1 cellular context compared by ENCODE assay signal in genomic region chr14:69701857-69702256, GRCh38.
TF ChIP-seq lines count a peak whose summit lies in the region.

No MANE protein-coding gene starts in this region.

TF ChIP-seq in K562, 482 proteins besides CTCF, POLR2A, EP300 and RAD21 (continued from another document and continues in another):
- TF ChIP-seq RERE (CRISPR knock-in tag; IDR thresholded peaks at IDR 0.05; ENCODE audit: borderline replicate concordance) (no peak), ZNF134 (CRISPR knock-in tag; conservative IDR thresholded peaks at IDR 0.05) (no peak), ZNF217 (CRISPR knock-in tag; IDR thresholded peaks at IDR 0.05) (no peak), TRIM25 (IDR thresholded peaks at IDR 0.05; ENCODE audit: borderline replicate concordance) (no peak), POLR2H (tag; IDR thresholded peaks at IDR 0.05; ENCODE audit: low read depth) (no peak), EGR1 (conservative IDR thresholded peaks at IDR 0.05) (no peak), ZFP30 (CRISPR knock-in tag; IDR thresholded peaks at IDR 0.05; ENCODE audit: borderline replicate concordance) (no peak), TCF7 (IDR thresholded peaks at IDR 0.05; ENCODE audit: borderline replicate concordance) (no peak), TCFL5 (CRISPR knock-in tag; conservative IDR thresholded peaks at IDR 0.05) (no peak), HNRNPH1 (optimal IDR thresholded peaks at IDR 0.05; ENCODE audit: low read depth, low read length) (no peak), HES1 (IDR thresholded peaks at IDR 0.05; ENCODE audit: low read depth) (no peak), IRF2 (CRISPR knock-in tag; IDR thresholded peaks at IDR 0.05) (no peak), FOXA1 (IDR thresholded peaks at IDR 0.05; ENCODE audit: borderline replicate concordance) (no peak), CTBP1 (IDR thresholded peaks at IDR 0.05; ENCODE audit: borderline replicate concordance) (no peak), ZNF121 (CRISPR knock-in tag; conservative IDR thresholded peaks at IDR 0.05) (no peak), PCBP1 (IDR thresholded peaks at IDR 0.05; ENCODE audit: low read depth, low read length, poor library complexity, severe bottlenecking) (no peak), MAFK (IDR thresholded peaks at IDR 0.05; ENCODE audit: low read length) (no peak), XRCC5 (IDR thresholded peaks at IDR 0.05; ENCODE audit: low read depth, low read length) (no peak), TRIM24 (IDR thresholded peaks at IDR 0.05) (peak in 1 of 2 experiments; percentile 28; a peak in 1 of 4 replicates), GTF2F1 (IDR thresholded peaks at IDR 0.05; ENCODE audit: low read depth, low read length) (no peak), HDAC2 (IDR thresholded peaks at IDR 0.05) (no peak), OTX1 (CRISPR knock-in tag; IDR thresholded peaks at IDR 0.05) (no peak), FOXO4 (CRISPR knock-in tag; IDR thresholded peaks at IDR 0.05) (no peak), CCNT2 (IDR thresholded peaks at IDR 0.05; ENCODE audit: borderline replicate concordance, extremely low read depth, insufficient read length, low read depth, low read length) (no peak), TEAD4 (IDR thresholded peaks at IDR 0.05; ENCODE audit: low read length) (peak; percentile 82), TEAD4 (CRISPR knock-in tag; IDR thresholded peaks at IDR 0.05; ENCODE audit: borderline replicate concordance) (no peak), CAMTA2 (CRISPR knock-in tag; conservative IDR thresholded peaks at IDR 0.05) (no peak), ZNF707 (CRISPR knock-in tag; conservative IDR thresholded peaks at IDR 0.05) (no peak), CREBBP (IDR thresholded peaks at IDR 0.05; ENCODE audit: low read depth, low read length) (no peak), ZNF589 (CRISPR knock-in tag; IDR thresholded peaks at IDR 0.05; ENCODE audit: low read depth) (peak; percentile 64; the same call in 1 of the 2 replicates), SMC3 (conservative IDR thresholded peaks at IDR 0.05; ENCODE audit: insufficient read depth, low read depth, low read length) (no peak), BRF1 (IDR thresholded peaks at IDR 0.05; ENCODE audit: borderline replicate concordance, extremely low read depth, insufficient read length) (no peak), CBX5 (IDR thresholded peaks at IDR 0.05; ENCODE audit: borderline replicate concordance, low read depth) (no peak), BCL6 (CRISPR knock-in tag; IDR thresholded peaks at IDR 0.05) (0 out of 2 replicates have a peak, but pooled peaks have one; percentile 5), BRD9 (IDR thresholded peaks at IDR 0.05; ENCODE audit: low read depth, partially characterized antibody) (peak; percentile 53), PRPF4 (IDR thresholded peaks at IDR 0.05; ENCODE audit: insufficient read depth, low read depth, low read length, poor library complexity, severe bottlenecking) (no peak), CBFA2T2 (conservative IDR thresholded peaks at IDR 0.05) (peak; percentile 86), ZNF316 (IDR thresholded peaks at IDR 0.05) (peak; percentile 42), FOXJ2 (tag; IDR thresholded peaks at IDR 0.05) (no peak), SNRNP70 (optimal IDR thresholded peaks at IDR 0.05; ENCODE audit: low read depth, low read length) (no peak), ELK3 (CRISPR knock-in tag; IDR thresholded peaks at IDR 0.05) (no peak), ZKSCAN1 (IDR thresholded peaks at IDR 0.05; ENCODE audit: low read depth, low read length) (no peak), TARDBP (IDR thresholded peaks at IDR 0.05) (no peak), SREBF2 (CRISPR knock-in tag; IDR thresholded peaks at IDR 0.05) (no peak), POLR2AphosphoS2 (IDR thresholded peaks at IDR 0.05; ENCODE audit: low read length) (no peak), ZNF696 (CRISPR knock-in tag; conservative IDR thresholded peaks at IDR 0.05) (no peak), ZBTB12 (CRISPR knock-in tag; IDR thresholded peaks at IDR 0.05) (no peak), HOXB6 (CRISPR knock-in tag; IDR thresholded peaks at IDR 0.05; ENCODE audit: borderline replicate concordance) (no peak)
- TF ChIP-seq, protein P1, sequence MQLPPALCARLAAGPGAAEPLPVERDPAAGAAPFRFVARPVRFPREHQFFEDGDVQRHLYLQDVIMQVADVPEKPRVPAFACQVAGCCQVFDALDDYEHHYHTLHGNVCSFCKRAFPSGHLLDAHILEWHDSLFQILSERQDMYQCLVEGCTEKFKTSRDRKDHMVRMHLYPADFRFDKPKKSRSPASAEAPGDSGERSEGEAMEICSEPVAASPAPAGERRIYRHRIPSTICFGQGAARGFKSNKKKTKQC (CRISPR knock-in tag; IDR thresholded peaks at IDR 0.05): no peak
- TF ChIP-seq, protein P2, sequence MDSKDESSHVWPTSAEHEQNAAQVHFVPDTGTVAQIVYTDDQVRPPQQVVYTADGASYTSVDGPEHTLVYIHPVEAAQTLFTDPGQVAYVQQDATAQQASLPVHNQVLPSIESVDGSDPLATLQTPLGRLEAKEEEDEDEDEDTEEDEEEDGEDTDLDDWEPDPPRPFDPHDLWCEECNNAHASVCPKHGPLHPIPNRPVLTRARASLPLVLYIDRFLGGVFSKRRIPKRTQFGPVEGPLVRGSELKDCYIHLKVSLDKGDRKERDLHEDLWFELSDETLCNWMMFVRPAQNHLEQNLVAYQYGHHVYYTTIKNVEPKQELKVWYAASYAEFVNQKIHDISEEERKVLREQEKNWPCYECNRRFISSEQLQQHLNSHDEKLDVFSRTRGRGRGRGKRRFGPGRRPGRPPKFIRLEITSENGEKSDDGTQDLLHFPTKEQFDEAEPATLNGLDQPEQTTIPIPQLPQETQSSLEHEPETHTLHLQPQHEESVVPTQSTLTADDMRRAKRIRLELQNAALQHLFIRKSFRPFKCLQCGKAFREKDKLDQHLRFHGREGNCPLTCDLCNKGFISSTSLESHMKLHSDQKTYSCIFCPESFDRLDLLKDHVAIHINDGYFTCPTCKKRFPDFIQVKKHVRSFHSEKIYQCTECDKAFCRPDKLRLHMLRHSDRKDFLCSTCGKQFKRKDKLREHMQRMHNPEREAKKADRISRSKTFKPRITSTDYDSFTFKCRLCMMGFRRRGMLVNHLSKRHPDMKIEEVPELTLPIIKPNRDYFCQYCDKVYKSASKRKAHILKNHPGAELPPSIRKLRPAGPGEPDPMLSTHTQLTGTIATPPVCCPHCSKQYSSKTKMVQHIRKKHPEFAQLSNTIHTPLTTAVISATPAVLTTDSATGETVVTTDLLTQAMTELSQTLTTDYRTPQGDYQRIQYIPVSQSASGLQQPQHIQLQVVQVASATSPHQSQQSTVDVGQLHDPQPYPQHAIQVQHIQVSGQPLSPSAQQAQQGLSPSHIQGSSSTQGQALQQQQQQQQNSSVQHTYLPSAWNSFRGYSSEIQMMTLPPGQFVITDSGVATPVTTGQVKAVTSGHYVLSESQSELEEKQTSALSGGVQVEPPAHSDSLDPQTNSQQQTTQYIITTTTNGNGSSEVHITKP (IDR thresholded peaks at IDR 0.05; ENCODE audit: partially characterized antibody): peak; percentile 29
- TF ChIP-seq, protein P3, sequence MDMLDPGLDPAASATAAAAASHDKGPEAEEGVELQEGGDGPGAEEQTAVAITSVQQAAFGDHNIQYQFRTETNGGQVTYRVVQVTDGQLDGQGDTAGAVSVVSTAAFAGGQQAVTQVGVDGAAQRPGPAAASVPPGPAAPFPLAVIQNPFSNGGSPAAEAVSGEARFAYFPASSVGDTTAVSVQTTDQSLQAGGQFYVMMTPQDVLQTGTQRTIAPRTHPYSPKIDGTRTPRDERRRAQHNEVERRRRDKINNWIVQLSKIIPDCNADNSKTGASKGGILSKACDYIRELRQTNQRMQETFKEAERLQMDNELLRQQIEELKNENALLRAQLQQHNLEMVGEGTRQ (CRISPR knock-in tag; IDR thresholded peaks at IDR 0.05): no peak
